Comparison of ENCODE assay signal across 9 cellular contexts in the genomic region with DNA sequence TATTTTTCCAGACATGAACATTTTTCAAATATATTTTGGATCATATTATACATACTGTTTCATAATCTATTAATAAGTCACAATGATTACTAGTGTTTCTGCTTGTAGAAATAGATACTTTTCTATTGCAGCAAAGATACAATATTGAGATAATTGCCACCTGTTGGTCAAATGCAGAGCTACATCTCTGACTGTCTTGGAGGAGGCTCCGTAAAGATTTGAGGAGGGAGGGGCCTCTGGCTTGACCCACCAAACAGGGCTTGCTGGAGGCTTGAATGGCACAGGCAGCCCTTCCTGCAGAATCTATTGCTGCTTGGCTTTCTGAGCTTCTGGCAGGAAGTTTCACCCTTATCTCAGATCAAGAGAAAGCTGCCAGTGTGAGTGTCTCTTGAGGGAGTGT.
DNase-seq lines count a peak whose midpoint lies in the region; ATAC-seq and TF ChIP-seq lines count a peak whose summit lies in the region.
"Had no signal": no experiment of that assay in that cellular context is flagged by ENCODE, and none has a peak within 500 bp of the region (broad histone marks: within the 10 kb centered on the region; RNA-seq: fewer than 3 reads in every experiment).

No MANE protein-coding gene starts in this region.

- no peak overlapping the region for H4K8ac ChIP-seq in mesendoderm (ENCODE audit: low read depth, low read length)

- no peak overlapping the region for H2BK15ac ChIP-seq in mesendoderm (replicated peaks; ENCODE audit: low read depth)

- no peak overlapping the region for H3K4ac ChIP-seq in mesendoderm (ENCODE audit: low read depth, low read length)

- no peak overlapping the region for H4K5ac ChIP-seq in mesendoderm (ENCODE audit: low read length)

- H2AK5ac ChIP-seq in mesendoderm (ENCODE audit: low read length) = no peak overlapping the region

- no peak overlapping the region for H3K4me3 Mint-ChIP-seq in CD14-positive monocyte
- H3K4me3 Mint-ChIP-seq: T-helper 1 cell treated with Interleukin-12 subunit alpha and Interleukin-12 subunit beta and Interleukin-4 antibody, amounts not matched to agents 30 μg/mL and 1 μg/mL, for 36 hours had no signal

- no peak overlapping the region for H3K27ac Mint-ChIP-seq in CD14-positive monocyte
- H3K27ac Mint-ChIP-seq: T-helper 1 cell treated with Interleukin-12 subunit alpha and Interleukin-12 subunit beta and Interleukin-4 antibody, amounts not matched to agents 30 μg/mL and 1 μg/mL, for 36 hours had no signal

- no peaks in the 10 kb centered on the region for H3K4me1 Mint-ChIP-seq in CD14-positive monocyte

- DNase-seq in CD14-positive monocyte (ENCODE audit: low spot score) (no peak), SW 1271 (lab: John Stamatoyannopoulos, UW) (peak; percentile 0 to 1), dorsolateral prefrontal cortex (peak in 1 of 10 donors; percentile 9), mesendoderm (peak; percentile 92), NCI-H345 (lab: John Stamatoyannopoulos, UW) (no peak), mesenteric fat pad (ENCODE audit: low spot score) (no peak)

- H3K4me1 ChIP-seq in mesendoderm (ENCODE audit: control insufficient read depth, low read depth, low read length) = no peaks in the 10 kb centered on the region

- TF ChIP-seq CTCF in CD14-positive monocyte (IDR thresholded peaks at IDR 0.05) = peak; percentile 57
- peak in 54 of 56 donors; percentile 8 to 68 (median 42) for TF ChIP-seq CTCF in dorsolateral prefrontal cortex (IDR thresholded peaks at IDR 0.05 in 54 of 56, conservative IDR thresholded peaks at IDR 0.05 in 2 of 56; ENCODE audit: low read depth in 1 of 56, partially characterized antibody in 56 of 56)

- peak; percentile 86 for ATAC-seq in GM18870 (IDR thresholded peaks at IDR 0.05; ENCODE audit: unreplicated experiment)
- peak; percentile 76 for ATAC-seq in HG03432 (IDR thresholded peaks at IDR 0.05; ENCODE audit: unreplicated experiment)

- H3K27me3 Mint-ChIP-seq in CD14-positive monocyte (ENCODE audit: low read depth in 3 of 3) = peaks cover 2 to 7% (median 3%) of the 10 kb centered on the region in 3 donors

- H3K56ac ChIP-seq in mesendoderm (ENCODE audit: low read length) = no peak overlapping the region

- no peak overlapping the region for H3K4me3 ChIP-seq in dorsolateral prefrontal cortex
- H3K4me3 ChIP-seq in mesendoderm (ENCODE audit: low read length) = no peak overlapping the region

- H3K36me3 ChIP-seq in mesendoderm (ENCODE audit: control insufficient read depth, insufficient read depth, low read length) = no peaks in the 10 kb centered on the region

- peaks cover 0 to 70% (median 11%) of the 10 kb centered on the region in 45 donors for H3K27me3 ChIP-seq in dorsolateral prefrontal cortex
- H3K27me3 ChIP-seq in mesendoderm (ENCODE audit: insufficient read depth, low read length, poor library complexity) = no peaks in the 10 kb centered on the region

- H3K9me3 Mint-ChIP-seq in CD14-positive monocyte = no peaks in the 10 kb centered on the region
- H3K9me3 Mint-ChIP-seq: T-helper 1 cell treated with Interleukin-12 subunit alpha and Interleukin-12 subunit beta and Interleukin-4 antibody, amounts not matched to agents 30 μg/mL and 1 μg/mL, for 36 hours had no signal

- no peaks in the 10 kb centered on the region for H3K79me2 ChIP-seq in mesendoderm (ENCODE audit: control insufficient read depth, insufficient read depth, low read length)

- H3K27ac ChIP-seq in dorsolateral prefrontal cortex (no peak overlapping the region), mesendoderm (ENCODE audit: low read depth, low read length) (no peak overlapping the region)

- no peak overlapping the region for H2BK120ac ChIP-seq in mesendoderm (ENCODE audit: low read depth, low read length)

- no peak overlapping the region for H2BK5ac ChIP-seq in mesendoderm (ENCODE audit: low read length)

- no peaks in the 10 kb centered on the region for H3K36me3 Mint-ChIP-seq in CD14-positive monocyte

- H3K79me1 ChIP-seq in mesendoderm (ENCODE audit: low read length) = no peaks in the 10 kb centered on the region

- H3K23ac ChIP-seq in mesendoderm (ENCODE audit: low read length) = no peak overlapping the region

- no peak overlapping the region for H3K9ac ChIP-seq in mesendoderm (ENCODE audit: low read length)

- no peak overlapping the region for H3K18ac ChIP-seq in mesendoderm (ENCODE audit: low read length)

- intact Hi-C loops in CD14-positive monocyte (cut with micrococcal nuclease) (no loop called here), dorsolateral prefrontal cortex (cut with DNase I) (no loop called here)

- no peak overlapping the region for H3K4me2 ChIP-seq in mesendoderm (ENCODE audit: low read length)

- no CpG with 5 or more reads among the region's 1 CpG for WGBS in mesendoderm (ENCODE audit: extremely low coverage, insufficient coverage, low lambda C conversion rate)

Comparison
In these comparisons a context has a peak if more than half of its experiments do, and no peak if none do; other contexts are left out.
1. DNase-seq: peak in SW 1271 (2 of 2) and mesendoderm (single experiment); none in CD14-positive monocyte (single experiment), NCI-H345 (single experiment) and mesenteric fat pad (single experiment).